8 cellular contexts compared by ENCODE assay signal in the genomic region with DNA sequence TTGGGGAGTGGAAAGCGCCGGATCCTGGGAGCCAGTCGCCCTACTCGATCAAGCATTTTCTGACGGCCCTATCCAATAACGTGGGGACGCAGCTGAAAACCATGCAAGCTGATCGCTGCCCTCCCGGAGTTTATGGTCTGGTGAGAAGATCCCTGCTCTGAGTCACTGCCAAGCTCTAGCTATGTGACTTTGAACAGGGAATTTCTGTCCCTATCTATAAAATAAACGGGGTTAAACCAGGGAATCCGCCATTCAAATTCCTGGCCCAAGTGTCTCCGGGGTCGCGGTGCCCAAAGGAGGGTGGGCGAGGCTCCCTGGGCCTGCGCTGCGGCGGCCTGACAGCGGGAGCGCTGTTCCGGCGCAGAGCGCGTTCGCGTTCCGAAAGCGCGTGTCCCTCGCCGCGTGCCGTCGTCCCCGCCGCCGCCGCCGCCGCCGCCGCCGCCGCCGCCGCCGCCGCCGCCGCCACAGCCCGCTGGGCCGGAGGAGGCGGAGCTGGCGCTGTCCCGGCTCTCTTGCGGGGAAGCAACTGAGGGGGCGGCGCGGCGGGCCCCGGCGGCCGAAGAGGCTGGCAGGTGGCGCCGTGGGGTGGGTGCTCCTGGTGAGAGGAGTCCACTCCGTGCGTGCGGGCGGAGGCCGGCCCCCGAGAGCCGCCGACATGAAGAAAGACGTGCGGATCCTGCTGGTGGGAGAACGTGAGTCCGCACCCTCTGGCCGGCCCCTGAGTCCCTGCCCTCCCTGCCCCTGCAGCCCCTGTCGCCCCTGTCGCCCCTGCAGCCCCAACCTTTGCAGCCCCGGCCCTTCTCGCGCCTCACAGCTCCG. TPM values are rescaled to one million over a fixed set of nuclear protein-coding genes. Genes with fewer than 3 reads are reported as not detected.
DNase-seq lines count a peak whose midpoint lies in the region; ATAC-seq and TF ChIP-seq lines count a peak whose summit lies in the region.

Gene RHOT1 (plus strand): TSS at position 465 of the 819 bp plus-strand sequence. CDS start 191 bp downstream, at position 656.

- H3K9me3 ChIP-seq in IMR-90 (ENCODE audit: control insufficient read depth, insufficient read depth, low read length) (no peaks in the 10 kb centered on the region), Panc1 (ENCODE audit: control insufficient read depth, insufficient read depth, low read depth, low read length) (no peaks in the 10 kb centered on the region)

- peak within 1 kb of the TSS; percentile 21 for H3K18ac ChIP-seq in IMR-90 (ENCODE audit: low read depth, low read length)

- H3K23ac ChIP-seq in IMR-90 (ENCODE audit: low read depth, low read length) = peak within 1 kb of the TSS; percentile 65

- peak within 1 kb of the TSS; percentile 97 for H3K4me3 ChIP-seq in IMR-90 (ENCODE audit: insufficient read depth, low read depth, low read length)
- H3K4me3 ChIP-seq in Panc1 (ENCODE audit: low read depth in 2 of 2, low read length in 2 of 2) = peak within 1 kb of the TSS; percentile 95 to 100
- peak within 1 kb of the TSS; percentile 97 for H3K4me3 ChIP-seq in fibroblast of mammary gland (ENCODE audit: control insufficient read depth, low read depth, low read length)

- peaks cover 25% of the 10 kb centered on the region for H3K4me1 Mint-ChIP-seq in activated T-helper 1 cell treated with anti-CD3 and anti-CD28 coated beads, Interleukin-12 subunit alpha, Interleukin-12 subunit beta, Interleukin-2, Interleukin-4 antibody, amounts not matched to agents 30 ng/mL and 10 ng/mL and 1 ng/mL, durations not matched to agents 14 hours and 24 hours and 36 hours (ENCODE audit: low read depth)
- peaks cover 20 to 22% of the 10 kb centered on the region in 2 donors for H3K4me1 Mint-ChIP-seq in natural killer cell treated with Interleukin-12 subunit alpha and Interleukin-12 subunit beta and Interleukin-15 and Interleukin-18, amount 100 ng/mL, for 72 hours (ENCODE audit: low read depth in 2 of 2)

- peak within 1 kb of the TSS; percentile 95 for H3K4me2 ChIP-seq in IMR-90 (ENCODE audit: low read depth, low read length)

- H3K27ac Mint-ChIP-seq in activated T-helper 1 cell treated with anti-CD3 and anti-CD28 coated beads, Interleukin-12 subunit alpha, Interleukin-12 subunit beta, Interleukin-2, Interleukin-4 antibody, amounts not matched to agents 30 ng/mL and 10 ng/mL and 1 ng/mL, durations not matched to agents 14 hours and 24 hours and 36 hours = peak within 1 kb of the TSS; percentile 92
- H3K27ac Mint-ChIP-seq in natural killer cell treated with Interleukin-12 subunit alpha and Interleukin-12 subunit beta and Interleukin-15 and Interleukin-18, amount 100 ng/mL, for 72 hours = peak within 1 kb of the TSS; percentile 88 to 98

- H2BK5ac ChIP-seq in IMR-90 (ENCODE audit: low read depth, low read length, poor library complexity, severe bottlenecking) = peak within 1 kb of the TSS; percentile 94

- no peak for TF ChIP-seq RAD21 in IMR-90 (IDR thresholded peaks at IDR 0.05; ENCODE audit: low read length)

- no peaks in the 10 kb centered on the region for H3K4me1 ChIP-seq in IMR-90 (ENCODE audit: control insufficient read depth, insufficient read depth, low read length)
- H3K4me1 ChIP-seq in Panc1 (ENCODE audit: control insufficient read depth, insufficient read depth, low read length) = peaks cover 16% of the 10 kb centered on the region

- intact Hi-C loops in IMR-90 (cut with micrococcal nuclease) = no loop called here
- intact Hi-C loops in Panc1 (cut with micrococcal nuclease; ENCODE audit: unreplicated experiment) = no loop called here
- intact Hi-C loops in activated T-helper 1 cell treated with anti-CD3 and anti-CD28 coated beads, Interleukin-12 subunit alpha, Interleukin-12 subunit beta, Interleukin-2, Interleukin-4 antibody, amounts not matched to agents 30 ng/mL and 10 ng/mL and 1 ng/mL, durations not matched to agents 14 hours and 24 hours and 36 hours (cut with micrococcal nuclease) = loop anchor here (1.0 to 5.0 kb wide), 3 partner anchors 15 to 210 kb away; partner anchors contain the start of genes LRRC37B and ZNF207

- H2AK5ac ChIP-seq in IMR-90 (ENCODE audit: low read depth, low read length) = peak within 1 kb of the TSS; percentile 66

- no peaks in the 10 kb centered on the region for H3K36me3 Mint-ChIP-seq in activated T-helper 1 cell treated with anti-CD3 and anti-CD28 coated beads, Interleukin-12 subunit alpha, Interleukin-12 subunit beta, Interleukin-2, Interleukin-4 antibody, amounts not matched to agents 30 ng/mL and 10 ng/mL and 1 ng/mL, durations not matched to agents 14 hours and 24 hours and 36 hours (ENCODE audit: low read depth)
- H3K36me3 Mint-ChIP-seq in natural killer cell treated with Interleukin-12 subunit alpha and Interleukin-12 subunit beta and Interleukin-15 and Interleukin-18, amount 100 ng/mL, for 72 hours = no peaks in the 10 kb centered on the region

- peaks cover 2% of the 10 kb centered on the region; the same call in 1 of the 2 replicates for H4K20me1 ChIP-seq in IMR-90 (ENCODE audit: insufficient read depth, low read length)

- peak within 1 kb of the TSS; percentile 57 to 95 for H4K8ac ChIP-seq in IMR-90 (ENCODE audit: low read depth in 2 of 2, low read length in 2 of 2)

- POLR2A ChIA-PET in IMR-90 (lab: Charles Lee; ENCODE audit: unreplicated experiment) = no interaction called here
- POLR2A ChIA-PET in Panc1 (lab: Charles Lee) = interaction anchor here (0.6 kb wide), 1 partner anchor 12 kb away, joined by 9 read pairs; no protein-coding TSS in a partner anchor

- H3K56ac ChIP-seq in IMR-90 (ENCODE audit: extremely low read depth, insufficient read depth, low read length) = peak within 1 kb of the TSS; percentile 85

- no peaks in the 10 kb centered on the region for H3K9me1 ChIP-seq in IMR-90 (ENCODE audit: insufficient read depth, low read length)

- ATAC-seq in GM21447 (IDR thresholded peaks at IDR 0.05; ENCODE audit: unreplicated experiment) = peak; percentile 65
- peak; percentile 82 for ATAC-seq in IMR-90 (ENCODE audit: low read depth)
- ATAC-seq in Panc1 = peak; percentile 85
- ATAC-seq in natural killer cell treated with Interleukin-12 subunit alpha and Interleukin-12 subunit beta and Interleukin-15 and Interleukin-18, amount 100 ng/mL, for 72 hours = peak; percentile 90 to 92
- peak; percentile 73 for ATAC-seq in stimulated activated naive CD8-positive, alpha-beta T cell treated with anti-CD3 and anti-CD28 coated beads, Interleukin-15, Interleukin-2, amounts not matched to agents 100 U/mL and 50 U/mL, for 24 hours

- H2BK120ac ChIP-seq in IMR-90 (ENCODE audit: low read depth, low read length) = peak within 1 kb of the TSS; percentile 90

- peak within 1 kb of the TSS; percentile 98 for H2AFZ ChIP-seq in IMR-90 (replicated peaks; ENCODE audit: low read length, poor library complexity)

- peak; percentile 62 for DNase-seq in DMS 273 treated with DMSO at 0.1 percent for 48 hours (lab: John Stamatoyannopoulos, UW)
- peak; percentile 90 for DNase-seq in IMR-90
- peak; percentile 66 for DNase-seq in Panc1 (ENCODE audit: low read depth, low spot score)
- peak; percentile 76 for DNase-seq in activated T-helper 1 cell treated with anti-CD3 and anti-CD28 coated beads, Interleukin-12 subunit alpha, Interleukin-12 subunit beta, Interleukin-2, Interleukin-4 antibody, amounts not matched to agents 30 ng/mL and 10 ng/mL and 1 ng/mL, durations not matched to agents 14 hours and 24 hours and 36 hours (ENCODE audit: low spot score)
- DNase-seq in fibroblast of mammary gland (ENCODE audit: low read depth) = peak; percentile 93
- DNase-seq in natural killer cell treated with Interleukin-12 subunit alpha and Interleukin-12 subunit beta and Interleukin-15 and Interleukin-18, amount 100 ng/mL, for 72 hours (ENCODE audit: low spot score) = peak; percentile 84
- peak; percentile 81 for DNase-seq in stimulated activated naive CD8-positive, alpha-beta T cell treated with anti-CD3 and anti-CD28 coated beads, Interleukin-15, Interleukin-2, amounts not matched to agents 100 U/mL and 50 U/mL, for 24 hours

- TF ChIP-seq POLR2A in IMR-90 (IDR thresholded peaks at IDR 0.05; ENCODE audit: low read depth, low read length) = no peak

- H2BK20ac ChIP-seq in IMR-90 (ENCODE audit: low read depth, low read length) = peak within 1 kb of the TSS; percentile 64; the same call in 1 of the 2 replicates

- dilution Hi-C loops in IMR-90 (cut with HindIII; ENCODE audit: low sequenced_read_pairs, unreplicated experiment) = no loop called here

- H3K27me3 ChIP-seq in IMR-90 (ENCODE audit: control insufficient read depth, insufficient read depth, low read length) = no peaks in the 10 kb centered on the region
- H3K27me3 ChIP-seq in Panc1 (ENCODE audit: control insufficient read depth, insufficient read depth, low read length) = no peaks in the 10 kb centered on the region

- no peaks in the 10 kb centered on the region for H3K27me3 Mint-ChIP-seq in activated T-helper 1 cell treated with anti-CD3 and anti-CD28 coated beads, Interleukin-12 subunit alpha, Interleukin-12 subunit beta, Interleukin-2, Interleukin-4 antibody, amounts not matched to agents 30 ng/mL and 10 ng/mL and 1 ng/mL, durations not matched to agents 14 hours and 24 hours and 36 hours (ENCODE audit: insufficient read depth)
- no peaks in the 10 kb centered on the region for H3K27me3 Mint-ChIP-seq in natural killer cell treated with Interleukin-12 subunit alpha and Interleukin-12 subunit beta and Interleukin-15 and Interleukin-18, amount 100 ng/mL, for 72 hours

- H2BK15ac ChIP-seq in IMR-90 (ENCODE audit: low read depth, low read length) = peak within 1 kb of the TSS; percentile 72; the same call in 2 of the 3 replicates

- peaks cover 2% of the 10 kb centered on the region for H3K36me3 ChIP-seq in IMR-90 (ENCODE audit: control insufficient read depth, insufficient read depth, low read length)
- no peaks in the 10 kb centered on the region; the same call in 1 of the 2 replicates for H3K36me3 ChIP-seq in Panc1 (ENCODE audit: control insufficient read depth, insufficient read depth, low read length)

- CTCF ChIA-PET in IMR-90 (lab: Yijun Ruan, JAX) (interaction anchor here (0.6 to 1.0 kb wide), 10 partner anchors 17 to 559 kb away, joined by 3 to 5 read pairs (median 3); no protein-coding TSS in a partner anchor), Panc1 (lab: Charles Lee) (interaction anchor here (0.6 kb wide), 3 partner anchors 49 to 165 kb away, joined by 6 to 11 read pairs (median 8); no protein-coding TSS in a partner anchor)

- H3K4ac ChIP-seq in IMR-90 (ENCODE audit: low read depth, low read length) = peak within 1 kb of the TSS; percentile 70

- H3K14ac ChIP-seq in IMR-90 (replicated peaks; ENCODE audit: low read depth, low read length) = peak within 1 kb of the TSS; percentile 80

- peak within 1 kb of the TSS; percentile 96 for H3K4me3 Mint-ChIP-seq in activated T-helper 1 cell treated with anti-CD3 and anti-CD28 coated beads, Interleukin-12 subunit alpha, Interleukin-12 subunit beta, Interleukin-2, Interleukin-4 antibody, amounts not matched to agents 30 ng/mL and 10 ng/mL and 1 ng/mL, durations not matched to agents 14 hours and 24 hours and 36 hours
- peak within 1 kb of the TSS; percentile 100 for H3K4me3 Mint-ChIP-seq in natural killer cell treated with Interleukin-12 subunit alpha and Interleukin-12 subunit beta and Interleukin-15 and Interleukin-18, amount 100 ng/mL, for 72 hours

- TF ChIP-seq CTCF in IMR-90 (conservative IDR thresholded peaks at IDR 0.05; ENCODE audit: low read depth, low read length) = peak; percentile 56
- TF ChIP-seq CTCF in Panc1 (IDR thresholded peaks at IDR 0.05) = peak; percentile 86
- peak; percentile 38 for TF ChIP-seq CTCF in fibroblast of mammary gland (conservative IDR thresholded peaks at IDR 0.05; ENCODE audit: control insufficient read depth, insufficient read depth, low read depth, low read length)

- peak within 1 kb of the TSS; percentile 87 for H3K27ac ChIP-seq in IMR-90 (ENCODE audit: insufficient read depth, low read length)
- H3K27ac ChIP-seq in Panc1 (ENCODE audit: low read length) = peak within 1 kb of the TSS; percentile 94

- peak within 1 kb of the TSS; percentile 45; the same call in 1 of the 2 replicates for H4K91ac ChIP-seq in IMR-90 (ENCODE audit: insufficient read depth, low read depth, low read length)

- BruUV-seq in IMR-90 (replicated peaks; lab: Mats Ljungman, UMichigan) (no TSS peak), Panc1 (replicated peaks; lab: Mats Ljungman, UMichigan) (no TSS peak)

- in situ Hi-C loops in IMR-90 (cut with MboI; ENCODE audit: low sequenced_read_pairs) (no loop called here), Panc1 (cut with HindIII; ENCODE audit: low pct_unique_long_range_greater_than_20kb, low sequenced_read_pairs) (no loop called here)

- H2AK9ac ChIP-seq in IMR-90 (replicated peaks; ENCODE audit: low read depth, low read length, poor library complexity) = peak within 1 kb of the TSS; percentile 92

- H3K9me3 Mint-ChIP-seq in activated T-helper 1 cell treated with anti-CD3 and anti-CD28 coated beads, Interleukin-12 subunit alpha, Interleukin-12 subunit beta, Interleukin-2, Interleukin-4 antibody, amounts not matched to agents 30 ng/mL and 10 ng/mL and 1 ng/mL, durations not matched to agents 14 hours and 24 hours and 36 hours = no peaks in the 10 kb centered on the region
- no peaks in the 10 kb centered on the region for H3K9me3 Mint-ChIP-seq in natural killer cell treated with Interleukin-12 subunit alpha and Interleukin-12 subunit beta and Interleukin-15 and Interleukin-18, amount 100 ng/mL, for 72 hours

- peak within 1 kb of the TSS; percentile 54 for H4K5ac ChIP-seq in IMR-90 (ENCODE audit: low read depth, low read length)

- 0% methylated on average over 16 of the region's 84 CpGs; no CpG with 5 or more reads in 1 of the 2 experiments for WGBS in IMR-90 (ENCODE audit: extremely low coverage in 2 of 2, insufficient read length in 1 of 2), 2 experiments

- peak within 1 kb of the TSS; percentile 89 for H3K9ac ChIP-seq in IMR-90 (ENCODE audit: low read depth, low read length)

- peaks cover 15 to 42% of the 10 kb centered on the region in 2 experiments for H3K79me1 ChIP-seq in IMR-90 (ENCODE audit: low read depth in 1 of 2, low read length in 2 of 2)

RNA-seq across cellular contexts. Expression of gene RHOT1, which starts in this region (rescaled TPM):
- total RNA-seq in IMR-90 (2012; rRNA removed) = 27.4 and 40.5 TPM in 2 replicates
- 23.7 and 27.6 TPM in 2 replicates for polyA plus RNA-seq in IMR-90 (2012; rRNA removed)
- 4.1 and 5.2 TPM in 2 replicates for polyA plus RNA-seq in IMR-90 (2012; cell fraction: cytosol; rRNA removed)
- 2.4 and 23.1 TPM in 2 replicates for polyA plus RNA-seq in IMR-90 (2012; cell fraction: nucleus; rRNA removed; ENCODE audit: low replicate concordance)
- total RNA-seq in Panc1 (2021; ENCODE audit: unreplicated experiment) = 39.2 TPM
- polyA plus RNA-seq in Panc1 (2012; ENCODE audit: insufficient read length) = 23.5 TPM
- total RNA-seq in activated T-helper 1 cell treated with anti-CD3 and anti-CD28 coated beads, Interleukin-12 subunit alpha, Interleukin-12 subunit beta, Interleukin-2, Interleukin-4 antibody, amounts not matched to agents 30 ng/mL and 10 ng/mL and 1 ng/mL, durations not matched to agents 14 hours and 24 hours and 36 hours = 25.9 and 27.2 TPM in 2 replicates
- total RNA-seq in natural killer cell treated with Interleukin-12 subunit alpha and Interleukin-12 subunit beta and Interleukin-15 and Interleukin-18, amount 100 ng/mL, for 72 hours = 10 to 100 TPM; 25.2 to 27.1 TPM

Comparison
In these comparisons a context has a peak if more than half of its experiments do, and no peak if none do; other contexts are left out.
1. Peak in every context shown above with its lines: DNase-seq, ATAC-seq, H3K4me3 ChIP-seq and H3K27ac ChIP-seq.